In genomic region chrX:153703036-153703370, GRCh38 we compare ENCODE assay signal across 3 cellular contexts.
TF ChIP-seq lines count a peak whose summit lies in the region.

No MANE protein-coding gene starts in this region.

TF ChIP-seq in HEK293, 187 proteins besides CTCF, POLR2A, EP300 and RAD21:
- TF ChIP-seq KLF1 (tag by site-specific recombination; IDR thresholded peaks at IDR 0.05) (peak; percentile 33; the same call in 1 of the 2 replicates), ZNF2 (tag by site-specific recombination; IDR thresholded peaks at IDR 0.05) (no peak), ZBTB48 (tag by site-specific recombination; IDR thresholded peaks at IDR 0.05) (0 out of 2 replicates have a peak, but pooled peaks have one; percentile 10)

TF ChIP-seq in K562, 482 proteins besides CTCF, POLR2A, EP300 and RAD21:
- TF ChIP-seq RBFOX2 (IDR thresholded peaks at IDR 0.05; ENCODE audit: low read depth, low read length) (peak; percentile 31; the same call in 1 of the 2 replicates), ZNF395 (CRISPR knock-in tag; IDR thresholded peaks at IDR 0.05) (no peak)
TF ChIP-seq in K562: peak in this region for 1.

TF ChIP-seq in GM12891, 5 proteins besides CTCF, POLR2A, EP300 and RAD21:
- TF ChIP-seq POU2F2 (IDR thresholded peaks at IDR 0.05; ENCODE audit: low read depth, low read length) (no peak), SPI1 (IDR thresholded peaks at IDR 0.05; ENCODE audit: low read depth, low read length) (no peak), PAX5 (IDR thresholded peaks at IDR 0.05; ENCODE audit: insufficient read depth, low read length, severe bottlenecking) (no peak), TAF1 (IDR thresholded peaks at IDR 0.05; ENCODE audit: low read depth, low read length) (no peak), POLR2AphosphoS5 (IDR thresholded peaks at IDR 0.05; ENCODE audit: low read depth, low read length) (no peak)
